ENCODE assay signal across 21 cellular contexts in the genomic region with DNA sequence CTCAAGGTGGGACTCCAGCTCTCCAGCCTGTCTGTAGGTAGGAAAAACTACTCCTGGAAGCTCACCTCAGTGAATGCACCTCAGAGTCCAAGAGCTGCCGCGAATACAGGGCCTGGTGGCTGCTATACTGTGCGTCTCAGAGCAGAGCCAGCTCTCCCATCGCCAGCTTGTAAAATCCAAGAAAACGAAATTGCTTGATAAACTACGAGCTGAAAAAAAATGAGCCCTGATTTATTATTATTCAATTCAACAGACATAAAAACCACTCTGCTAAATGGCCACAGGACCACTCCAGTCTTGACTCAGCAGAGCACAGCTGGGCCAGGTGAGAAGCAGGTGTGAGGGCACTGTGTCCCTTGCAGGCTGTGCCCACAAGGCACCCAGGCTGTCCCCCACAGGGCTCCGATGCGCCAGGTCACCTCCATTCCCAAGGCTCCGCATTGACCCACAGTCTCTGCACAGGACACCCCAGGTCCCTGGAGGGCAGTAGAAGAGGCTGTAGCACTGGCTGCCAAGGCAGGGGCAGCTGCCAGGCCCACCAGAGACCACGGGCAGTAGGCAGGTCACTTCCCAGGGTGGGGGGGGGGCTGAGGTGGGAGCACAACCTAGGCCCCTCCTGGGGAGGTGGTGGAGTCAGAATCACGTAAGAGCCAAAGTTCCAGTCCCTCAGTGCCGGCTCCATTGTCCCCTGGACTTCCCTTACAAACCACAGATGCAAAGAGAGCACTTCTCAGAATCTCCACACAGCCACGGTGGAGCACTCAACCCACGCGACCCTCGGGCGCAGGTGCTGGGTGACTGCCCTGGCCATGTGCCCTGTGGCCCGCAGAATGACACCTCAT.
DNase-seq lines count a peak whose midpoint lies in the region; ATAC-seq and TF ChIP-seq lines count a peak whose summit lies in the region.
"Had no signal": no experiment of that assay in that cellular context is flagged by ENCODE, and none has a peak within 500 bp of the region (broad histone marks: within the 10 kb centered on the region; RNA-seq: fewer than 3 reads in every experiment).

No MANE protein-coding gene starts in this region.

- H2BK12ac ChIP-seq in H9 (ENCODE audit: insufficient read length, low read depth, low read length), result no peak overlapping the region

- H3K79me1 ChIP-seq in H9 (ENCODE audit: insufficient read depth, low read depth, low read length, poor library complexity, severe bottlenecking), result no peaks in the 10 kb centered on the region

- H2AK5ac ChIP-seq in H9 (ENCODE audit: insufficient read length, low read length), result no peak overlapping the region

- no peak overlapping the region for H3K56ac ChIP-seq in H9 (ENCODE audit: insufficient read length, low read depth, low read length)

- H3K4me3 Mint-ChIP-seq in H9, result no peak overlapping the region
- H3K4me3 Mint-ChIP-seq: CD4-positive, alpha-beta T cell had no signal

- no peak overlapping the region for H4K8ac ChIP-seq in H9 (replicated peaks; ENCODE audit: insufficient read length, low read depth, low read length)

- H3K4me1 ChIP-seq in H9 (ENCODE audit: insufficient read depth, low read length), result no peaks in the 10 kb centered on the region
- H3K4me1 ChIP-seq: BE2C had no signal

- peaks cover 0 to 2% of the 10 kb centered on the region in 2 experiments; a peak in 3 of 5 replicates for H3K9me3 Mint-ChIP-seq in H9
- H3K9me3 Mint-ChIP-seq: CD4-positive, alpha-beta T cell had no signal

- H3K18ac ChIP-seq in H9 (ENCODE audit: insufficient read length, low read depth, low read length), result no peak overlapping the region

- H3K79me2 ChIP-seq in H9 (ENCODE audit: insufficient read depth, low read length), result no peaks in the 10 kb centered on the region

- peak overlapping the region; percentile 1; the same call in 1 of the 2 replicates for H3K14ac ChIP-seq in H9 (ENCODE audit: insufficient read depth, low read length)

- H3K27ac ChIP-seq in H9 (ENCODE audit: insufficient read length, low read depth, low read length), result no peak overlapping the region

- in situ Hi-C loops in KBM-7 (cut with MboI; ENCODE audit: low pct_unique_long_range_greater_than_20kb, low sequenced_read_pairs), result loop anchor here (25.0 kb wide), 1 partner anchor 254 kb away; no protein-coding TSS in a partner anchor

- peaks cover 5% of the 10 kb centered on the region for H3K27me3 Mint-ChIP-seq in H9 (ENCODE audit: low read depth)
- H3K27me3 Mint-ChIP-seq: CD4-positive, alpha-beta T cell had no signal

- no peak overlapping the region for H2BK120ac ChIP-seq in H9 (ENCODE audit: low read depth, low read length, poor library complexity, severe bottlenecking)

- H4K20me1 ChIP-seq in H9 (ENCODE audit: control insufficient read depth, insufficient read depth, insufficient read length), result no peaks in the 10 kb centered on the region

- H3K4me2 ChIP-seq in H9 (ENCODE audit: insufficient read depth, insufficient read length, low read length), result no peak overlapping the region

- H3K27me3 ChIP-seq in H9 (ENCODE audit: insufficient read depth, low read length), result no peaks in the 10 kb centered on the region
- H3K27me3 ChIP-seq: BE2C, MG63 had no signal

- no peak overlapping the region for H4K91ac ChIP-seq in H9 (ENCODE audit: insufficient read length, low read depth, low read length)

- no peak overlapping the region for H2BK15ac ChIP-seq in H9 (ENCODE audit: low read depth, low read length)

- intact Hi-C loops in posterior vena cava (cut with DNase I), result no loop called here

- H3T11ph ChIP-seq in H9 (ENCODE audit: low read length), result no peak overlapping the region

- peak; percentile 20 for DNase-seq in activated CD4-positive, CD25-positive, alpha-beta regulatory T cell treated with anti-CD3 and anti-CD28 coated beads, Interleukin-2, amount 50 U/mL, for 72 hours
- DNase-seq in H9, result no peak
- peak; percentile 72 for DNase-seq in posterior vena cava (ENCODE audit: low spot score)
- no peak for DNase-seq in KBM-7
- no peak for DNase-seq in GOT3 (lab: John Stamatoyannopoulos, UW)
- DNase-seq: 8988T; BE2C; CD4-positive, alpha-beta T cell; EL; Karpas-422; MG63; NCI-H1105; NCI-H1694 treated with DMSO at 0.1 percent for 48 hours; NCI-H2107; NCI-H2227 treated with DMSO at 0.1 percent for 48 hours; NCI-H524; SHP77 treated with DMSO at 0.1 percent for 48 hours had no signal

- H3K36me3 Mint-ChIP-seq in H9 (ENCODE audit: insufficient read depth in 1 of 3, low read depth in 3 of 3), result peaks cover 2 to 4% (median 3%) of the 10 kb centered on the region in 3 experiments; a peak in 4 of 7 replicates

- no peak overlapping the region for H2BK20ac ChIP-seq in H9 (ENCODE audit: low read depth, low read length, poor library complexity, severe bottlenecking)

- no peak overlapping the region for H2AFZ ChIP-seq in H9 (ENCODE audit: low read length)

- no peak overlapping the region for H3K4ac ChIP-seq in H9 (ENCODE audit: low read depth, low read length)

- no peaks in the 10 kb centered on the region for H3K9me3 ChIP-seq in H9 (ENCODE audit: control insufficient read depth, low read depth, low read length)
- H3K9me3 ChIP-seq: BE2C, MG63 had no signal

- H3K23ac ChIP-seq in H9 (ENCODE audit: insufficient read length, low read depth, low read length), result no peak overlapping the region

- H4K5ac ChIP-seq in H9 (ENCODE audit: insufficient read length, low read depth, low read length), result no peak overlapping the region

- no peak overlapping the region for H2BK5ac ChIP-seq in H9 (ENCODE audit: insufficient read length, low read length)

- TF ChIP-seq CTCF in H9 (conservative IDR thresholded peaks at IDR 0.05), result no peak

- peaks cover 3% of the 10 kb centered on the region for H3K23me2 ChIP-seq in H9 (ENCODE audit: insufficient read length, low read depth, low read length, poor library complexity, severe bottlenecking)

- no peak for ATAC-seq in activated CD4-positive, CD25-positive, alpha-beta regulatory T cell treated with anti-CD3 and anti-CD28 coated beads, Interleukin-2, amount 50 U/mL, for 24 hours
- peak; percentile 22 for ATAC-seq in esophagus mucosa
- no peak for ATAC-seq in HG02973 (IDR thresholded peaks at IDR 0.05; ENCODE audit: unreplicated experiment)
- ATAC-seq: Panc1 had no signal

- no peak overlapping the region for H3K9ac ChIP-seq in H9 (ENCODE audit: extremely low read depth, insufficient read length, low read length)

- H3K4me1 Mint-ChIP-seq in H9, result peaks cover 0 to 4% of the 10 kb centered on the region in 2 experiments; a peak in 1 of 4 replicates

- no peak overlapping the region for H3K27ac Mint-ChIP-seq in H9
- H3K27ac Mint-ChIP-seq: CD4-positive, alpha-beta T cell had no signal

- no CpG with 5 or more reads among the region's 18 CpGs for WGBS in H9 (ENCODE audit: extremely low coverage, insufficient read length, low lambda C conversion rate)

Comparison
In these comparisons a context has a peak if more than half of its experiments do, and no peak if none do; other contexts are left out.
1. DNase-seq: peak in activated CD4-positive, CD25-positive, alpha-beta regulatory T cell treated with anti-CD3 and anti-CD28 coated beads, Interleukin-2, amount 50 U/mL, for 72 hours (single experiment) and posterior vena cava (single experiment); none in H9 (single experiment), KBM-7 (single experiment) and GOT3 (single experiment).